ENCODE assay signal across 16 cellular contexts in genomic region chr20:61640171-61640570, GRCh38.
A peak's percentile ranks its signal among the peaks of the same experiment; 100 is the strongest.
DNase-seq lines count a peak whose midpoint lies in the region; ATAC-seq, FAIRE-seq and TF ChIP-seq lines count a peak whose summit lies in the region.
"Had no signal": no experiment of that assay in that cellular context is flagged by ENCODE, and none has a peak within 500 bp of the region (broad histone marks: within the 10 kb centered on the region; RNA-seq: fewer than 3 reads in every experiment).

No MANE protein-coding gene starts in this region.

- ATAC-seq in HG02970 (IDR thresholded peaks at IDR 0.05; ENCODE audit: low FRiP score, unreplicated experiment) = no peak
- no peak for ATAC-seq in left lobe of liver

- DNase-seq in Ammon's horn (ENCODE audit: low spot score) (peak; percentile 72), HTR-8/SVneo (ENCODE audit: insufficient read length, low spot score) (no peak), astrocyte of the cerebellum (ENCODE audit: low read depth) (peak; percentile 32), medulla oblongata (ENCODE audit: extremely low spot score) (peak; percentile 22), GM19239 (ENCODE audit: insufficient read length, low spot score) (no peak), MV-4-11 (lab: John Stamatoyannopoulos, UW) (no peak), left lobe of liver (ENCODE audit: low spot score) (no peak)
- DNase-seq: activated effector memory CD4-positive, alpha-beta T cell treated with Interleukin-2 at 50 U/mL for 16 hours; amniotic stem cell; Calu3; NCI-H1092 treated with DMSO at 0.1 percent for 48 hours; NK-92 treated with Interleukin-12 subunit alpha and Interleukin-12 subunit beta, amount 100 ng/mL, for 24 hours; SHP77; T-helper 2 cell had no signal

- no peak overlapping the region for H3K4me3 ChIP-seq in astrocyte of the cerebellum (ENCODE audit: low read depth, low read length)
- H3K4me3 ChIP-seq: right atrium auricular region had no signal

- in situ Hi-C loops in astrocyte of the cerebellum (cut with HindIII; ENCODE audit: low sequenced_read_pairs) = no loop called here

- FAIRE-seq in HTR-8/SVneo (lab: Jason Lieb, UNC) = peak; percentile 73
- no peak for FAIRE-seq in GM19239 (lab: Jason Lieb, UNC)

- no peak for TF ChIP-seq CTCF in astrocyte of the cerebellum (IDR thresholded peaks at IDR 0.05; ENCODE audit: low read depth, low read length, missing control alignments)

Comparison
In these comparisons a context has a peak if more than half of its experiments do, and no peak if none do; other contexts are left out.
1. DNase-seq: peak in Ammon's horn (single experiment), astrocyte of the cerebellum (single experiment) and medulla oblongata (single experiment); none in HTR-8/SVneo (single experiment), GM19239 (single experiment), MV-4-11 (single experiment) and left lobe of liver (single experiment).